ENCODE assay signal across 8 cellular contexts in the genomic region with DNA sequence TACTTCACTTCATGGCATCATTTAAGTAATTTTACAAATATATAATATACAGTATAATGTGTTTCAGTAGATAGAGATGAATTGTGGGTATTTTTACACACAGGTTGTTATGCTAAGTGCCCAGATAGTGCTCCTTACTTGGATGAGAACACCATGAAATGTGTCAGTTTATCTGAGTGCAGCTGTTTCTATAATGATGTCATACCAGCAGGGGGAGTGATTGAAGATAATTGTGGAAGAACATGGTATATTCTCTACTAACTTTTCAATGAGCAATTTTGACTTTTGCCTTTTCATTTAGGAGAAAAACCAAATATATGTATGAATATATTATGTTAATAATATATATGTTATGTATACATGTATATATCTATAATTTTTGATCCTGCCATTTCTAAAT.
DNase-seq lines count a peak whose midpoint lies in the region; ATAC-seq and TF ChIP-seq lines count a peak whose summit lies in the region.

No MANE protein-coding gene starts in this region.

- intact Hi-C loops in PC-9 (cut with micrococcal nuclease; ENCODE audit: unreplicated experiment) (loop anchor here (5.0 kb wide), 2 partner anchors 109 to 476 kb away; no protein-coding TSS in a partner anchor), right cardiac atrium (cut with DNase I) (no loop called here)

- H3K4me2 ChIP-seq in PC-9 = no peak overlapping the region

- POLR2A ChIA-PET in PC-9 (lab: Charles Lee; ENCODE audit: unreplicated experiment) = no interaction called here

- H3F3A ChIP-seq in PC-9 (ENCODE audit: insufficient read depth, low read depth) = no peaks in the 10 kb centered on the region

- no peaks in the 10 kb centered on the region for H3K4me1 ChIP-seq in PC-9 (replicated peaks; ENCODE audit: insufficient read depth)
- H3K4me1 ChIP-seq in right cardiac atrium (ENCODE audit: control insufficient read depth, insufficient read depth, low read length) = no peaks in the 10 kb centered on the region

- no peaks in the 10 kb centered on the region for H3K9me3 Mint-ChIP-seq in activated T-cell treated with anti-CD3 and anti-CD28 coated beads, Interleukin-2, amount 50 U/mL, for 24 hours

- no peaks in the 10 kb centered on the region for H3K9me3 ChIP-seq in PC-9 (ENCODE audit: insufficient read depth, low read depth)
- H3K9me3 ChIP-seq in right cardiac atrium (ENCODE audit: control insufficient read depth, low read length) = no peaks in the 10 kb centered on the region

- no peaks in the 10 kb centered on the region for H3K4me1 Mint-ChIP-seq in activated T-cell treated with anti-CD3 and anti-CD28 coated beads, Interleukin-2, amount 50 U/mL, for 24 hours (ENCODE audit: low read depth)

- TF ChIP-seq CTCF in GM12872 (IDR thresholded peaks at IDR 0.05; ENCODE audit: insufficient read depth, low read depth, low read length) = peak; percentile 51
- TF ChIP-seq CTCF in PC-9 (conservative IDR thresholded peaks at IDR 0.05) = peak; percentile 62

- CTCF ChIA-PET in PC-9 (lab: Charles Lee) = interaction anchor here (0.6 kb wide), 1 partner anchor 106 kb away, joined by 4 read pairs; no protein-coding TSS in a partner anchor

- no peak for DNase-seq in PC-9
- peak; percentile 19 for DNase-seq in kidney tubule cell (ENCODE audit: low spot score)
- DNase-seq in activated T-cell treated with anti-CD3 and anti-CD28 coated beads, Interleukin-2, amount 50 U/mL, for 24 hours = no peak
- no peak for DNase-seq in right cardiac atrium
- DNase-seq in activated CD8-positive, alpha-beta memory T cell treated with anti-CD3 and anti-CD28 coated beads, Interleukin-2, amount 50 U/mL, for 4 hours = no peak

- no peak overlapping the region for H2AFZ ChIP-seq in PC-9

- no peak overlapping the region for H3K27ac Mint-ChIP-seq in activated T-cell treated with anti-CD3 and anti-CD28 coated beads, Interleukin-2, amount 50 U/mL, for 24 hours

- H3K27me3 ChIP-seq in PC-9 (ENCODE audit: insufficient read depth, low read depth) = no peaks in the 10 kb centered on the region
- no peaks in the 10 kb centered on the region for H3K27me3 ChIP-seq in right cardiac atrium (ENCODE audit: control insufficient read depth, insufficient read depth)

- H3K36me3 Mint-ChIP-seq in activated T-cell treated with anti-CD3 and anti-CD28 coated beads, Interleukin-2, amount 50 U/mL, for 24 hours (ENCODE audit: low read depth) = no peaks in the 10 kb centered on the region

- BruUV-seq in PC-9 (replicated peaks; lab: Mats Ljungman, UMichigan) = no TSS peak

- H4K20me1 ChIP-seq in PC-9 (ENCODE audit: insufficient read depth) = no peaks in the 10 kb centered on the region

- no peaks in the 10 kb centered on the region for H3K79me2 ChIP-seq in PC-9 (ENCODE audit: low read depth)

- peak; percentile 66 for ATAC-seq in HG02678 (IDR thresholded peaks at IDR 0.05; ENCODE audit: unreplicated experiment)
- ATAC-seq in right cardiac atrium = no peak
- no peak for ATAC-seq in HG03354 (IDR thresholded peaks at IDR 0.05; ENCODE audit: poor library complexity, severe bottlenecking, unreplicated experiment)

- H3K4me3 ChIP-seq in PC-9 = no peak overlapping the region
- no peak overlapping the region for H3K4me3 ChIP-seq in right cardiac atrium (ENCODE audit: low read length)

- H3K27me3 Mint-ChIP-seq in activated T-cell treated with anti-CD3 and anti-CD28 coated beads, Interleukin-2, amount 50 U/mL, for 24 hours = no peaks in the 10 kb centered on the region

- H3K9me2 ChIP-seq in PC-9 (ENCODE audit: insufficient read depth) = no peaks in the 10 kb centered on the region

- H3K4me3 Mint-ChIP-seq in activated T-cell treated with anti-CD3 and anti-CD28 coated beads, Interleukin-2, amount 50 U/mL, for 24 hours = no peak overlapping the region

- H3K36me3 ChIP-seq in PC-9 (ENCODE audit: low read depth) = no peaks in the 10 kb centered on the region

- no peak overlapping the region for H3K27ac ChIP-seq in PC-9
- H3K27ac ChIP-seq in right cardiac atrium (ENCODE audit: low read length) = no peak overlapping the region
